Comparison of ENCODE assay signal across 11 cellular contexts in the genomic region with DNA sequence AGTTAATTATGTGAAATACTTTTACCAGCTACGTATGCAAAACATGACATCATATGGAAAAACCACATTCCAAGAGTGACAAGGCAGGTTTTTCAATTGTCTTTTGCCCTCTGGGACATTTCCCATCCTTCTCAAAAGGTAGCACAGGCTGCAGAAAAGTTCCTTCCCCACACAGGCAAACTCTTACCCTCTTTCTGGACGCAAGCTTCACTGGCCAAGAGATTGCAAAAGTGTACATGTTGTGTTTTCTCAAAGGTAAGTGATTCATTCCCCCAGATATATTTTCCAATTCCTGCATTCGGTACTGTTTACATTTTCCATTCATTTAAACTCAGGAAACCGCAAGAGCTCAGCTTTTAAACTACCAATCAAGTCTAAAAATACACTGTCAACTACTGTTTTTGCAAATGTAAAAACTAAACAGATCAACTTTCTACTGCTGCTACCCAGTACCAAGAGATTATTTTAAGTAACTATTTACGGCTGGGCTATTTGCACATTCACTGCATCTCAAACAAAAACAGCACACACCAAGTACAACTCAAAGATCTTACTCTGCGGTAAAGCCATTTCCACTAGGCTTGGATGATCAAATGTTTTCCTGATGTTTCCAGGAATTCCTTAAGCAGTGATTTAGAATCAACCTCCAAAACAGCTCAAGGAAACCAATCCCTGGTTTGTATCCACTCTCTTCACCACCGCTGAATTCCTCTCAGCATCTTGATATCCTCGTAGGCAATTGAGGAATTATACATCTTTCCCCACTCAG.
DNase-seq lines count a peak whose midpoint lies in the region; TF ChIP-seq lines count a peak whose summit lies in the region.
"Had no signal": no experiment of that assay in that cellular context is flagged by ENCODE, and none has a peak within 500 bp of the region (broad histone marks: within the 10 kb centered on the region; RNA-seq: fewer than 3 reads in every experiment).

No MANE protein-coding gene starts in this region.

- no peak for TF ChIP-seq CTCF in fibroblast of lung (conservative IDR thresholded peaks at IDR 0.05 in 1 of 2, IDR thresholded peaks at IDR 0.05 in 1 of 2; ENCODE audit: low read depth in 1 of 2, low read length in 2 of 2)

- H3K4me3 ChIP-seq in fibroblast of lung (replicated peaks in 1 of 4; ENCODE audit: control extremely low read depth in 1 of 4, insufficient read depth in 1 of 4, low read depth in 3 of 4, low read length in 4 of 4) = peak overlapping the region in 1 of 4 experiments; percentile 45
- H3K4me3 ChIP-seq in neuronal stem cell (ENCODE audit: low read length in 2 of 2) = peak overlapping the region; percentile 78 to 85
- H3K4me3 ChIP-seq: SJSA1 had no signal

- H4K20me1 ChIP-seq in fibroblast of lung (ENCODE audit: control insufficient read depth, extremely low read depth, insufficient read depth, low read length) = no peaks in the 10 kb centered on the region

- H4K91ac ChIP-seq in neuronal stem cell (ENCODE audit: low read depth, low read length, poor library complexity) = no peak overlapping the region

- no peaks in the 10 kb centered on the region for H3K79me2 ChIP-seq in fibroblast of lung (ENCODE audit: control insufficient read depth, insufficient read depth, low read length)

- H2BK120ac ChIP-seq in neuronal stem cell (ENCODE audit: low read depth, low read length) = no peak overlapping the region

- H3K27me3 ChIP-seq in fibroblast of lung (ENCODE audit: control insufficient read depth, insufficient read depth, low read length) (no peaks in the 10 kb centered on the region), neuronal stem cell (ENCODE audit: control insufficient read depth in 3 of 3, insufficient read depth in 3 of 3, low read depth in 1 of 3, low read length in 3 of 3) (no peaks in the 10 kb centered on the region)
- H3K27me3 ChIP-seq: SJSA1 had no signal

- intact Hi-C loops in posterior vena cava (cut with DNase I) = no loop called here

- H2BK15ac ChIP-seq in neuronal stem cell (ENCODE audit: low read length) = no peak overlapping the region

- H3K14ac ChIP-seq in neuronal stem cell (ENCODE audit: low read length) = no peak overlapping the region

- no peak overlapping the region for H2BK12ac ChIP-seq in neuronal stem cell (ENCODE audit: low read length)

- H3K18ac ChIP-seq in neuronal stem cell (ENCODE audit: low read length) = no peak overlapping the region

- H2AFZ ChIP-seq in fibroblast of lung (ENCODE audit: low read length) (no peak overlapping the region), neuronal stem cell (ENCODE audit: low read length) (peak overlapping the region; percentile 85)

- H2AK5ac ChIP-seq in neuronal stem cell (ENCODE audit: low read depth, low read length) = no peak overlapping the region

- no peak overlapping the region for H3K27ac ChIP-seq in fibroblast of lung (ENCODE audit: insufficient read depth, low read length)
- peak overlapping the region; percentile 39 for H3K27ac ChIP-seq in neuronal stem cell (replicated peaks; ENCODE audit: low read length)
- H3K27ac ChIP-seq: SJSA1 had no signal

- peak; percentile 12; the same call in 1 of the 2 replicates for TF ChIP-seq EP300 in Ishikawa (IDR thresholded peaks at IDR 0.05; ENCODE audit: borderline replicate concordance)

- H3K4me2 ChIP-seq in fibroblast of lung (ENCODE audit: extremely low read depth, insufficient read depth, low read length) = peak overlapping the region; percentile 11
- peak overlapping the region; percentile 65 for H3K4me2 ChIP-seq in neuronal stem cell (ENCODE audit: insufficient read depth, low read length, poor library complexity, severe bottlenecking)

- DNase-seq in Caki2 (ENCODE audit: low read depth) = peak; percentile 66
- peak; percentile 78 to 84 for DNase-seq in fibroblast of lung (ENCODE audit: low read depth in 2 of 2)
- peak; percentile 33 for DNase-seq in neuronal stem cell (ENCODE audit: low spot score)
- no peak for DNase-seq in OCI-M2 (lab: John Stamatoyannopoulos, UW; ENCODE audit: unreplicated experiment)
- no peak for DNase-seq in germinal center (ENCODE audit: low spot score)
- no peak for DNase-seq in posterior vena cava (ENCODE audit: low spot score)
- DNase-seq in HPDE6-E6E7 (ENCODE audit: extremely low spot score) = no peak
- DNase-seq: amniotic stem cell; stimulated activated CD4-positive, alpha-beta T cell treated with anti-CD3 and anti-CD28 coated beads, Interleukin-15, amount 100 ng/mL, for 24 hours had no signal

- no peak overlapping the region for H3K23ac ChIP-seq in neuronal stem cell (ENCODE audit: low read depth, low read length, poor library complexity)

- no peak overlapping the region for H2BK5ac ChIP-seq in neuronal stem cell (ENCODE audit: low read length)

- in situ Hi-C loops in Caki2 (cut with HindIII; ENCODE audit: low pct_unique_long_range_greater_than_20kb, low sequenced_read_pairs) = no loop called here

- H3K9me3 ChIP-seq in fibroblast of lung (ENCODE audit: control insufficient read depth, insufficient read depth, low read depth, low read length) (no peaks in the 10 kb centered on the region), neuronal stem cell (replicated peaks in 1 of 2; ENCODE audit: control insufficient read depth in 2 of 2, insufficient read depth in 1 of 2, low read depth in 1 of 2, low read length in 2 of 2) (no peaks in the 10 kb centered on the region)
- H3K9me3 ChIP-seq: SJSA1 had no signal

- H3K79me1 ChIP-seq in neuronal stem cell (ENCODE audit: low read depth, low read length) = no peaks in the 10 kb centered on the region

- H3K9ac ChIP-seq in fibroblast of lung (ENCODE audit: insufficient read depth, low read length) = no peak overlapping the region
- no peak overlapping the region for H3K9ac ChIP-seq in neuronal stem cell (ENCODE audit: low read depth, low read length, poor library complexity)

- no peak overlapping the region for H3K4ac ChIP-seq in neuronal stem cell (ENCODE audit: low read length)

- H3K36me3 ChIP-seq in fibroblast of lung (ENCODE audit: control insufficient read depth, insufficient read depth, low read length) = no peaks in the 10 kb centered on the region
- peaks cover 0 to 15% of the 10 kb centered on the region in 2 donors for H3K36me3 ChIP-seq in neuronal stem cell (replicated peaks in 1 of 2; ENCODE audit: control insufficient read depth in 2 of 2, insufficient read depth in 2 of 2, low read length in 2 of 2)
- H3K36me3 ChIP-seq: SJSA1 had no signal

- no peak overlapping the region for H4K8ac ChIP-seq in neuronal stem cell (ENCODE audit: low read depth, low read length)

- no CpG with 5 or more reads among the region's 8 CpGs for WGBS in neuronal stem cell (ENCODE audit: extremely low coverage in 2 of 2, insufficient read length in 2 of 2, insufficient replicate concordance in 1 of 2), 2 donors

- no peak for TF ChIP-seq RAD21 in Ishikawa (IDR thresholded peaks at IDR 0.05; ENCODE audit: low read depth)

- H3K4me1 ChIP-seq in fibroblast of lung (ENCODE audit: control insufficient read depth, extremely low read depth, insufficient read depth, low read length) (peaks cover 5% of the 10 kb centered on the region), neuronal stem cell (ENCODE audit: control insufficient read depth in 2 of 2, insufficient read depth in 1 of 2, low read depth in 1 of 2, low read length in 2 of 2) (peaks cover 5 to 13% of the 10 kb centered on the region in 2 donors)

TF ChIP-seq in Ishikawa, 13 proteins besides CTCF, POLR2A, EP300 and RAD21:
- peak; percentile 66 for TF ChIP-seq TEAD4 (IDR thresholded peaks at IDR 0.05)
- TF ChIP-seq CREB1 (IDR thresholded peaks at IDR 0.05; ENCODE audit: low read depth) = no peak

Comparison
In these comparisons a context has a peak if more than half of its experiments do, and no peak if none do; other contexts are left out.
1. DNase-seq: peak in Caki2 (single experiment), fibroblast of lung (2 of 2) and neuronal stem cell (single experiment); none in OCI-M2 (single experiment), germinal center (single experiment), posterior vena cava (single experiment) and HPDE6-E6E7 (single experiment).